1 cellular context compared by ENCODE assay signal in the genomic region with DNA sequence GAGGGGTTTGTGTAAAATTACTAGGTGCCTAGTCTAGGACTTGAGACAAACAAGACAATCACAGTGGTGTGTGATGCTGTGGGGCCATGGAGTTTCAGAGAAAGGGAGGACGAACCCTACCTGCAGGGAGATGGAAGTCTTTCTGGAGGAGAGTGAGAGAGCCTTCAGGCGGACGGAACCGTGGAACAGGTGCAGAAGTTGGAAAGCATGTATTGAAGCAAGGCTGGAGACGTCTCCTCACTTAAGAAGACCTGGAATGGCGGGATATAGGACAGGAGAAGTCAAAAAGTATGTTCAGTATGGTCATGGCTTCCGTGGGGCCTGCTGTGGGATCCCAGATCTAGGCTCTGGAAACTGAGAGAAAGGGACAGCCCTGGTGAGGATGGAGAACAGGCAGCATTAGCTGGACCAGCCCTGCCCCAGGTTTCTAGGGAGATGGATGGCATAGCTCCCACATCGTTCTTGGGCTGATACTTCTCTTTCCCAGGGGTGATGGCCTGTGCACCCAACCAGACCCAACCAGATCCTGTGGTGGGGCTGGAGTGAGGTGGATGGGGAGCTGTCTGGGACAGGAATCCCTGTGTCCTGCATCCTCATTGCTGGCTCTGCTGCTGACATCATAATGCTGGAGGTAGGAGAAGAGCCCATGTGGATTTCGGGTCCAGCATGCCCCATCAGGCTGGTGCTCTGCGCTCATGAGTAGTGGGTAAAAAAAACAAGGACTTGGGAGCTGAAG.
TF ChIP-seq lines count a peak whose summit lies in the region.

No MANE protein-coding gene starts in this region.

TF ChIP-seq in HepG2, 621 proteins besides CTCF, POLR2A, EP300 and RAD21:
- TF ChIP-seq KLF12 (CRISPR knock-in tag; IDR thresholded peaks at IDR 0.05; ENCODE audit: borderline replicate concordance) (no peak), THYN1 (CRISPR knock-in tag; IDR thresholded peaks at IDR 0.05; ENCODE audit: borderline replicate concordance, low read depth) (no peak), PRPF4 (IDR thresholded peaks at IDR 0.05; ENCODE audit: low read depth, low read length, poor library complexity, severe bottlenecking) (no peak), ZNF777 (CRISPR knock-in tag; IDR thresholded peaks at IDR 0.05) (no peak), ZFX (CRISPR knock-in tag; IDR thresholded peaks at IDR 0.05; ENCODE audit: low read depth) (no peak)
- TF ChIP-seq, protein P1, sequence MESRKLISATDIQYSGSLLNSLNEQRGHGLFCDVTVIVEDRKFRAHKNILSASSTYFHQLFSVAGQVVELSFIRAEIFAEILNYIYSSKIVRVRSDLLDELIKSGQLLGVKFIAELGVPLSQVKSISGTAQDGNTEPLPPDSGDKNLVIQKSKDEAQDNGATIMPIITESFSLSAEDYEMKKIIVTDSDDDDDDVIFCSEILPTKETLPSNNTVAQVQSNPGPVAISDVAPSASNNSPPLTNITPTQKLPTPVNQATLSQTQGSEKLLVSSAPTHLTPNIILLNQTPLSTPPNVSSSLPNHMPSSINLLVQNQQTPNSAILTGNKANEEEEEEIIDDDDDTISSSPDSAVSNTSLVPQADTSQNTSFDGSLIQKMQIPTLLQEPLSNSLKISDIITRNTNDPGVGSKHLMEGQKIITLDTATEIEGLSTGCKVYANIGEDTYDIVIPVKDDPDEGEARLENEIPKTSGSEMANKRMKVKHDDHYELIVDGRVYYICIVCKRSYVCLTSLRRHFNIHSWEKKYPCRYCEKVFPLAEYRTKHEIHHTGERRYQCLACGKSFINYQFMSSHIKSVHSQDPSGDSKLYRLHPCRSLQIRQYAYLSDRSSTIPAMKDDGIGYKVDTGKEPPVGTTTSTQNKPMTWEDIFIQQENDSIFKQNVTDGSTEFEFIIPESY (CRISPR knock-in tag; IDR thresholded peaks at IDR 0.05) = no peak
- TF ChIP-seq, protein P2, sequence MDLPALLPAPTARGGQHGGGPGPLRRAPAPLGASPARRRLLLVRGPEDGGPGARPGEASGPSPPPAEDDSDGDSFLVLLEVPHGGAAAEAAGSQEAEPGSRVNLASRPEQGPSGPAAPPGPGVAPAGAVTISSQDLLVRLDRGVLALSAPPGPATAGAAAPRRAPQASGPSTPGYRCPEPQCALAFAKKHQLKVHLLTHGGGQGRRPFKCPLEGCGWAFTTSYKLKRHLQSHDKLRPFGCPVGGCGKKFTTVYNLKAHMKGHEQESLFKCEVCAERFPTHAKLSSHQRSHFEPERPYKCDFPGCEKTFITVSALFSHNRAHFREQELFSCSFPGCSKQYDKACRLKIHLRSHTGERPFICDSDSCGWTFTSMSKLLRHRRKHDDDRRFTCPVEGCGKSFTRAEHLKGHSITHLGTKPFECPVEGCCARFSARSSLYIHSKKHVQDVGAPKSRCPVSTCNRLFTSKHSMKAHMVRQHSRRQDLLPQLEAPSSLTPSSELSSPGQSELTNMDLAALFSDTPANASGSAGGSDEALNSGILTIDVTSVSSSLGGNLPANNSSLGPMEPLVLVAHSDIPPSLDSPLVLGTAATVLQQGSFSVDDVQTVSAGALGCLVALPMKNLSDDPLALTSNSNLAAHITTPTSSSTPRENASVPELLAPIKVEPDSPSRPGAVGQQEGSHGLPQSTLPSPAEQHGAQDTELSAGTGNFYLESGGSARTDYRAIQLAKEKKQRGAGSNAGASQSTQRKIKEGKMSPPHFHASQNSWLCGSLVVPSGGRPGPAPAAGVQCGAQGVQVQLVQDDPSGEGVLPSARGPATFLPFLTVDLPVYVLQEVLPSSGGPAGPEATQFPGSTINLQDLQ (CRISPR knock-in tag; IDR thresholded peaks at IDR 0.05) = no peak
- TF ChIP-seq, protein P3, sequence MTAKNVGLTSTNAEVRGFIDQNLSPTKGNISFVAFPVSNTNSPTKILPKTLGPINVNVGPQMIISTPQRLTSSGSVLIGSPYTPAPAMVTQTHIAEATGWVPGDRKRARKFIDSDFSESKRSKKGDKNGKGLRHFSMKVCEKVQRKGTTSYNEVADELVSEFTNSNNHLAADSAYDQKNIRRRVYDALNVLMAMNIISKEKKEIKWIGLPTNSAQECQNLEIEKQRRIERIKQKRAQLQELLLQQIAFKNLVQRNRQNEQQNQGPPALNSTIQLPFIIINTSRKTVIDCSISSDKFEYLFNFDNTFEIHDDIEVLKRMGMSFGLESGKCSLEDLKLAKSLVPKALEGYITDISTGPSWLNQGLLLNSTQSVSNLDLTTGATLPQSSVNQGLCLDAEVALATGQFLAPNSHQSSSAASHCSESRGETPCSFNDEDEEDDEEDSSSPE (CRISPR knock-in tag; IDR thresholded peaks at IDR 0.05) = no peak
- TF ChIP-seq, protein P4, sequence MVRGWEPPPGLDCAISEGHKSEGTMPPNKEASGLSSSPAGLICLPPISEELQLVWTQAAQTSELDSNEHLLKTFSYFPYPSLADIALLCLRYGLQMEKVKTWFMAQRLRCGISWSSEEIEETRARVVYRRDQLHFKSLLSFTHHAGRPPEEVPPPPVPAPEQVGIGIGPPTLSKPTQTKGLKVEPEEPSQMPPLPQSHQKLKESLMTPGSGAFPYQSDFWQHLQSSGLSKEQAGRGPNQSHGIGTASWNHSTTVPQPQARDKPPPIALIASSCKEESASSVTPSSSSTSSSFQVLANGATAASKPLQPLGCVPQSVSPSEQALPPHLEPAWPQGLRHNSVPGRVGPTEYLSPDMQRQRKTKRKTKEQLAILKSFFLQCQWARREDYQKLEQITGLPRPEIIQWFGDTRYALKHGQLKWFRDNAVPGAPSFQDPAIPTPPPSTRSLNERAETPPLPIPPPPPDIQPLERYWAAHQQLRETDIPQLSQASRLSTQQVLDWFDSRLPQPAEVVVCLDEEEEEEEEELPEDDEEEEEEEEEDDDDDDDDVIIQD (CRISPR knock-in tag; IDR thresholded peaks at IDR 0.05; ENCODE audit: low read depth) = no peak
